Comparison of ENCODE assay signal across 8 cellular contexts in the genomic region with DNA sequence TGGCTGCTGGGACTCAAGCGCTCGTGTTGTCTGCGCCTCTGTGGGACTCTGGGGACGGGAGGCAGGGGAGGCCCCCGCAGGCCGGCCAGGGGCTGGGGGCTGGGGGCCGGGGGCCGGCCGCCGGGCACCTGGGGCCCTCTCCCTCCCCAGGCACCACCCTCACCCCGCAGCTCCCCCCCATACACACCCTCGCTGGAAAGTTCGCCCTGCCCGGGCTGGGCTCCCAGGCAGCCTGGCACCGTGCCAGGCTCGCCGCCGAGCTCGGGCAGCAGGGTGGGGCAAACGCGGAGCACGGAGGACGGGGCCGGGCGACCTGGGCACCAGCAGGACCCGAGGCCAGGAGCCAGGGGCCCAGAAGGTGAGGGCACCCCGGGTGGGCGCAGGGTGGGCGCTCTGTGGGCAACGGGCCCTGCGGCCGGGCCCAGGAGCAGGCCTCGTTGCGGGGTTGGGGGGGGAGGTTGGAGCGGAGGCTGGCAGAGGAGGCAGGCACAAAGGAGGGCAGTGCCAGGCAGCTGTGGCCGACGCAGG.
DNase-seq lines count a peak whose midpoint lies in the region; ATAC-seq lines count a peak whose summit lies in the region.

No MANE protein-coding gene starts in this region.

- H3K27ac ChIP-seq in rectal smooth muscle tissue (ENCODE audit: low read depth, low read length), result peak overlapping the region; percentile 96

- H3K27ac Mint-ChIP-seq in activated naive CD8-positive, alpha-beta T cell treated with anti-CD3 and anti-CD28 coated beads for 36 hours, result peak overlapping the region; percentile 95

- H3K27me3 ChIP-seq in rectal smooth muscle tissue (ENCODE audit: control insufficient read depth, insufficient read depth, low read length), result no peaks in the 10 kb centered on the region

- peaks cover 46% of the 10 kb centered on the region for H3K4me1 Mint-ChIP-seq in activated naive CD8-positive, alpha-beta T cell treated with anti-CD3 and anti-CD28 coated beads for 36 hours

- peak; percentile 87 for ATAC-seq in Right ventricle myocardium superior (ENCODE audit: poor library complexity)

- H3K4me3 Mint-ChIP-seq in activated naive CD8-positive, alpha-beta T cell treated with anti-CD3 and anti-CD28 coated beads for 36 hours, result peak overlapping the region; percentile 90

- peak overlapping the region; percentile 76 for H3K4me3 ChIP-seq in rectal smooth muscle tissue (ENCODE audit: low read length)

- no peaks in the 10 kb centered on the region for H3K9me3 Mint-ChIP-seq in activated naive CD8-positive, alpha-beta T cell treated with anti-CD3 and anti-CD28 coated beads for 36 hours

- DNase-seq in NCI-H2029 (lab: John Stamatoyannopoulos, UW) (peak; percentile 61), NCI-H2029 treated with DMSO at 0.1 percent for 48 hours (lab: John Stamatoyannopoulos, UW) (no peak), RPMI7951 (ENCODE audit: low read depth) (peak; percentile 64), Right ventricle myocardium superior (peak; percentile 89), GOT3 (lab: John Stamatoyannopoulos, UW) (no peak)
- peak; percentile 62 for DNase-seq in activated naive CD8-positive, alpha-beta T cell treated with anti-CD3 and anti-CD28 coated beads for 36 hours
- DNase-seq in NK-92 treated with Interleukin-12 subunit alpha and Interleukin-12 subunit beta, amount 100 ng/mL, for 24 hours (lab: John Stamatoyannopoulos, UW), result no peak

- intact Hi-C loops in Right ventricle myocardium superior (cut with DNase I), result no loop called here

- H3K27me3 Mint-ChIP-seq in activated naive CD8-positive, alpha-beta T cell treated with anti-CD3 and anti-CD28 coated beads for 36 hours, result no peaks in the 10 kb centered on the region

- H3K36me3 Mint-ChIP-seq in activated naive CD8-positive, alpha-beta T cell treated with anti-CD3 and anti-CD28 coated beads for 36 hours, result no peaks in the 10 kb centered on the region

- peaks cover 57% of the 10 kb centered on the region for H3K4me1 ChIP-seq in rectal smooth muscle tissue (ENCODE audit: control insufficient read depth, insufficient read depth, low read length)

- no peaks in the 10 kb centered on the region for H3K36me3 ChIP-seq in rectal smooth muscle tissue (ENCODE audit: control insufficient read depth, insufficient read depth, low read length)

- peak overlapping the region; percentile 75 for H3K9ac ChIP-seq in rectal smooth muscle tissue (ENCODE audit: low read length)

Comparison
In these comparisons a context has a peak if more than half of its experiments do, and no peak if none do; other contexts are left out.
1. DNase-seq: peak in NCI-H2029 (single experiment), RPMI7951 (single experiment), activated naive CD8-positive, alpha-beta T cell treated with anti-CD3 and anti-CD28 coated beads for 36 hours (single experiment) and Right ventricle myocardium superior (single experiment); none in NCI-H2029 treated with DMSO at 0.1 percent for 48 hours (single experiment), GOT3 (single experiment) and NK-92 treated with Interleukin-12 subunit alpha and Interleukin-12 subunit beta, amount 100 ng/mL, for 24 hours (single experiment).